Comparison of ENCODE assay signal across 29 cellular contexts in the genomic region with DNA sequence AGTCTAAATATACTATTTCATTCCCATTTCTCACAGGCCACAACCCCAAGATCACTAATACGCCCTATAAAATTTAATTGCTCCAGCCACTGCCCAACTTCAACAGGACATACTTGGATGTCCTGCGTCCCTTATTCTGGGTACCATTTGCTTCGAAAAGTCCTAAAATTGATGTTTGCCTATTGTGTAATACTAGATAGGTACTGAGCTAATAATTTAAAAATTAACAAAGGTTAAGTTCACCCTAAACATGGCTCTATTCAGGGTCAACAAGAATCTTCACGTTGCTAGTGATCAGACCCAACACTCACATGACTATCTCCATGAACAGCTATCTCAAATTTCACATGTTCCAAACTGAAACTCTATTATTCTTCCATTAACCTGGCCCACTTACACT.
"Had no signal": no experiment of that assay in that cellular context is flagged by ENCODE, and none has a peak within 500 bp of the region (broad histone marks: within the 10 kb centered on the region; RNA-seq: fewer than 3 reads in every experiment).

No MANE protein-coding gene starts in this region.

- H3K27me3 Mint-ChIP-seq: dendritic cell treated with granulocyte-macrophage colony-stimulating factor and Interleukin-4, amounts not matched to agents 40 ng/mL and 50 ng/mL, for 4 days; effector memory CD8-positive, alpha-beta T cell had no signal

- H3K4me1 Mint-ChIP-seq: endodermal cell had no signal

- H3K27me3 ChIP-seq: colonic mucosa, dorsolateral prefrontal cortex, esophagus muscularis mucosa, esophagus squamous epithelium, foreskin keratinocyte, gastrocnemius medialis, gastroesophageal sphincter, heart left ventricle, heart right ventricle had no signal

- ATAC-seq: effector memory CD8-positive, alpha-beta T cell; esophagus mucosa; foreskin keratinocyte; gastrocnemius medialis; gastroesophageal sphincter; heart left ventricle; heart right ventricle had no signal

- H3K4me3 Mint-ChIP-seq: dendritic cell treated with granulocyte-macrophage colony-stimulating factor and Interleukin-4, amounts not matched to agents 40 ng/mL and 50 ng/mL, for 4 days; effector memory CD8-positive, alpha-beta T cell; endodermal cell had no signal

- H3K4me1 ChIP-seq: colonic mucosa, foreskin keratinocyte, gastrocnemius medialis had no signal

- H3K4me3 ChIP-seq: colonic mucosa, coronary artery, dorsolateral prefrontal cortex, esophagus muscularis mucosa, esophagus squamous epithelium, gastrocnemius medialis, gastroesophageal sphincter, heart left ventricle, heart right ventricle had no signal

- FAIRE-seq: colon, endometrium, endothelial cell of umbilical vein, frontal cortex had no signal

- H3K9me3 Mint-ChIP-seq: endodermal cell had no signal

- H3K27ac Mint-ChIP-seq: dendritic cell treated with granulocyte-macrophage colony-stimulating factor and Interleukin-4, amounts not matched to agents 40 ng/mL and 50 ng/mL, for 4 days; effector memory CD8-positive, alpha-beta T cell; endodermal cell had no signal

- H3K36me3 ChIP-seq: colonic mucosa, esophagus muscularis mucosa, esophagus squamous epithelium, gastrocnemius medialis, gastroesophageal sphincter, heart left ventricle, heart right ventricle had no signal

- H3K27ac ChIP-seq: colonic mucosa, coronary artery, dorsolateral prefrontal cortex, epithelial cell of prostate, esophagus muscularis mucosa, esophagus squamous epithelium, foreskin keratinocyte, gastrocnemius medialis, gastroesophageal sphincter, heart left ventricle, heart right ventricle had no signal

- DNase-seq: colonic mucosa; cortex of kidney; dermis blood vessel endothelial cell; dorsolateral prefrontal cortex; effector CD4-positive, alpha-beta T cell; effector CD8-positive, alpha-beta T cell; effector memory CD4-positive, alpha-beta T cell; effector memory CD8-positive, alpha-beta T cell; endodermal cell; erythroblast; esophagus squamous epithelium; foreskin fibroblast; foreskin melanocyte; gastrocnemius medialis; glutamatergic neuron; head of caudate nucleus; heart left ventricle; heart right ventricle had no signal

- H3K9me3 ChIP-seq: colonic mucosa, esophagus muscularis mucosa, esophagus squamous epithelium, gastrocnemius medialis, gastroesophageal sphincter, heart left ventricle, heart right ventricle had no signal
